10 cellular contexts compared by ENCODE assay signal in genomic region chr4:98659741-98660507, GRCh38. TPM values are rescaled to one million over a fixed set of nuclear protein-coding genes. Genes with fewer than 3 reads are reported as not detected.
DNase-seq lines count a peak whose midpoint lies in the region; ATAC-seq and TF ChIP-seq lines count a peak whose summit lies in the region.
"Had no signal": no experiment of that assay in that cellular context is flagged by ENCODE, and none has a peak within 500 bp of the region (broad histone marks: within the 10 kb centered on the region; RNA-seq: fewer than 3 reads in every experiment).

No MANE protein-coding gene starts in this region.

- no peaks in the 10 kb centered on the region for H4K20me1 ChIP-seq in KMS-11 (ENCODE audit: insufficient read depth)

- peak overlapping the region; percentile 60 for H3K27ac ChIP-seq in CD4-positive, alpha-beta memory T cell (ENCODE audit: low read depth, low read length)
- H3K27ac ChIP-seq in KMS-11, result no peak overlapping the region
- H3K27ac ChIP-seq: cardiac muscle cell had no signal

- no peaks in the 10 kb centered on the region for H3K9me3 Mint-ChIP-seq in CD4-positive, alpha-beta memory T cell
- H3K9me3 Mint-ChIP-seq in naive B cell, result no peaks in the 10 kb centered on the region

- H3K4me3 ChIP-seq in CD4-positive, alpha-beta memory T cell (ENCODE audit: low read length in 2 of 2), result no peak overlapping the region
- H3K4me3 ChIP-seq in KMS-11 (IDR thresholded peaks at IDR 0.05; ENCODE audit: insufficient read depth, low read depth, low read length) (no peak overlapping the region), choroid plexus epithelial cell (ENCODE audit: low read depth, low read length) (peak overlapping the region; percentile 85)

- no peak overlapping the region for H3K9ac ChIP-seq in KMS-11

- no peaks in the 10 kb centered on the region for H3K27me3 ChIP-seq in CD4-positive, alpha-beta memory T cell (ENCODE audit: insufficient read depth, low read length)
- H3K27me3 ChIP-seq in KMS-11 (ENCODE audit: insufficient read depth, low read depth), result no peaks in the 10 kb centered on the region

- H3K4me2 ChIP-seq in KMS-11, result peak overlapping the region; percentile 98; the same call in 1 of the 2 replicates

- H3K79me2 ChIP-seq in KMS-11 (ENCODE audit: insufficient read depth, low read depth), result peaks cover 22% of the 10 kb centered on the region; the same call in 1 of the 2 replicates

- peak overlapping the region; percentile 71 to 96 (median 87) for H3K27ac Mint-ChIP-seq in CD4-positive, alpha-beta memory T cell
- H3K27ac Mint-ChIP-seq in naive B cell, result peak overlapping the region; percentile 10 to 99 (median 69)

- no peaks in the 10 kb centered on the region for H3K27me3 Mint-ChIP-seq in CD4-positive, alpha-beta memory T cell
- H3K27me3 Mint-ChIP-seq in naive B cell, result peaks cover 0 to 10% (median 8%) of the 10 kb centered on the region in 3 donors

- no peak for TF ChIP-seq CTCF in KMS-11 (conservative IDR thresholded peaks at IDR 0.05; ENCODE audit: low read depth, low read length)
- TF ChIP-seq CTCF in choroid plexus epithelial cell (conservative IDR thresholded peaks at IDR 0.05; ENCODE audit: low read depth, low read length), result no peak

- peaks cover 53 to 91% (median 74%) of the 10 kb centered on the region in 4 donors for H3K4me1 Mint-ChIP-seq in CD4-positive, alpha-beta memory T cell
- peaks cover 51 to 67% (median 52%) of the 10 kb centered on the region in 3 donors for H3K4me1 Mint-ChIP-seq in naive B cell

- no peak for DNase-seq in CD4-positive, alpha-beta memory T cell
- DNase-seq in choroid plexus epithelial cell (ENCODE audit: low read depth) (no peak), naive B cell (no peak)
- DNase-seq: NCI-H345 had no signal

- H3K9me3 ChIP-seq in CD4-positive, alpha-beta memory T cell (ENCODE audit: control insufficient read depth in 1 of 2, low read length in 2 of 2), result no peaks in the 10 kb centered on the region

- CTCF ChIA-PET in CD4-positive, alpha-beta memory T cell (lab: Charles Lee; ENCODE audit: partially characterized antibody), result interaction anchor here (0.7 to 2.5 kb wide), 3 partner anchors 18 to 517 kb away, joined by 3 to 9 read pairs (median 7); partner anchors contain the start of gene STPG2

- no peaks in the 10 kb centered on the region for H3K36me3 ChIP-seq in CD4-positive, alpha-beta memory T cell (ENCODE audit: insufficient read depth, low read length)
- H3K36me3 ChIP-seq in KMS-11 (ENCODE audit: insufficient read depth), result no peaks in the 10 kb centered on the region
- H3K36me3 ChIP-seq: cardiac muscle cell had no signal

- H3K4me3 Mint-ChIP-seq in CD4-positive, alpha-beta memory T cell, result peak overlapping the region; percentile 76 to 95 (median 87)
- H3K4me3 Mint-ChIP-seq in naive B cell, result peak overlapping the region; percentile 75 to 92 (median 86)

- H3K4me1 ChIP-seq in CD4-positive, alpha-beta memory T cell (ENCODE audit: insufficient read depth, low read length), result peaks cover 85% of the 10 kb centered on the region
- peaks cover 77% of the 10 kb centered on the region for H3K4me1 ChIP-seq in KMS-11 (ENCODE audit: low read depth, poor library complexity, severe bottlenecking)

- ATAC-seq in naive B cell (ENCODE audit: low read depth in 2 of 2) (no peak), GM19397 (IDR thresholded peaks at IDR 0.05; ENCODE audit: unreplicated experiment) (no peak), GM18502 (IDR thresholded peaks at IDR 0.05; ENCODE audit: poor library complexity, unreplicated experiment) (no peak), HG02678 (IDR thresholded peaks at IDR 0.05; ENCODE audit: unreplicated experiment) (no peak), GM21515 (IDR thresholded peaks at IDR 0.05; ENCODE audit: unreplicated experiment) (no peak)

- intact Hi-C loops in CD4-positive, alpha-beta memory T cell (cut with micrococcal nuclease), result loop anchor here (2.0 to 10.0 kb wide), 7 partner anchors 165 to 902 kb away; partner anchors contain the start of genes EIF4E, METAP1, STPG2 and TRMT10A

- POLR2A ChIA-PET in CD4-positive, alpha-beta memory T cell (lab: Charles Lee; ENCODE audit: partially characterized antibody), result interaction anchor here (1.0 to 3.7 kb wide), 7 partner anchors 13 to 399 kb away, joined by 3 to 27 read pairs (median 5); partner anchors contain the start of gene RAP1GDS1

- no peak overlapping the region for H2AFZ ChIP-seq in KMS-11 (ENCODE audit: low read depth)

- peaks cover 0 to 17% of the 10 kb centered on the region in 2 donors for H3K36me3 Mint-ChIP-seq in CD4-positive, alpha-beta memory T cell
- H3K36me3 Mint-ChIP-seq in naive B cell, result no peaks in the 10 kb centered on the region

RNA-seq across cellular contexts. Expression of gene TSPAN5, which starts 1.5 kb away (rescaled TPM):
- total RNA-seq in CD4-positive, alpha-beta memory T cell, result 10 to 100 TPM; 16.8 to 17.4 TPM
- 10 to 100 TPM; 34.0 to 40.4 TPM for polyA plus RNA-seq in CD4-positive, alpha-beta memory T cell
- polyA plus RNA-seq in naive B cell (ENCODE audit: low read depth in 6 of 6), result 10 to 100 TPM in 1 of 6 donors, 1 to 10 TPM in 5; 3.9 to 10.2 (median 8.8) TPM
